1 cellular context compared by ENCODE assay signal in the genomic region with DNA sequence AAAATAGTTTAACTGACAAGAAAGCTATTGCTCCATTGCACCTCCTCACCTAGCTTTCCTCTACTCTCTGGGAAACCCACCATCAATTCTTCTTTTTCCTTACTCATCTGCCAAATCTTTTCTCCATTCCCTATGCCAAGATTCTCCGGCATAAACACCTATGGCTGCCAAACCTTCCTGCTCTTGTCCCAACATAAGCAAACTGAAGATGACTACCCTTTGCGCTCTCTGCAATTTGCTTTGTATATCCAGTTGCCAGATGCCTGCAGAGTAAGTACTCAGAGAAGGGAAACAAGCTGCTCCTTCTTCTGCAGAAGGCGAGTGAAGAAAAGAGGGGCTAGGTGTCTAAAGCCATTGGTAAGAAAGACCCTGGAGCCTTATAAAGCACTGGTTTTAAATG.
TF ChIP-seq lines count a peak whose summit lies in the region.

No MANE protein-coding gene starts in this region.

TF ChIP-seq in GM12878, 131 proteins besides CTCF, POLR2A, EP300 and RAD21:
- TF ChIP-seq RB1 (IDR thresholded peaks at IDR 0.05; ENCODE audit: borderline replicate concordance) (no peak), ETV6 (conservative IDR thresholded peaks at IDR 0.05 in 1 of 2, IDR thresholded peaks at IDR 0.05 in 1 of 2; ENCODE audit: borderline replicate concordance in 1 of 2, low read depth in 1 of 2) (no peak), SREBF2 (IDR thresholded peaks at IDR 0.05; ENCODE audit: low read length) (no peak), RELA (IDR thresholded peaks at IDR 0.05; ENCODE audit: borderline replicate concordance, partially characterized antibody) (no peak), YBX1 (IDR thresholded peaks at IDR 0.05) (no peak), YY1 (IDR thresholded peaks at IDR 0.05; ENCODE audit: low read depth, low read length) (no peak), TCF7 (IDR thresholded peaks at IDR 0.05; ENCODE audit: borderline replicate concordance) (no peak), KAT2A (conservative IDR thresholded peaks at IDR 0.05; ENCODE audit: control insufficient read depth, low read depth, low read length) (no peak), JUNB (IDR thresholded peaks at IDR 0.05) (no peak), SIN3A (IDR thresholded peaks at IDR 0.05; ENCODE audit: low read depth, low read length) (no peak), NRF1 (conservative IDR thresholded peaks at IDR 0.05; ENCODE audit: low read depth, low read length) (no peak), BCLAF1 (IDR thresholded peaks at IDR 0.05) (no peak), KLF5 (IDR thresholded peaks at IDR 0.05; ENCODE audit: partially characterized antibody) (no peak), EZH2 (IDR thresholded peaks at IDR 0.05; ENCODE audit: borderline replicate concordance, control insufficient read depth, low read depth, low read length) (no peak), MYB (IDR thresholded peaks at IDR 0.05; ENCODE audit: borderline replicate concordance, low read depth, low read length) (no peak), MYC (IDR thresholded peaks at IDR 0.05; ENCODE audit: insufficient read depth, insufficient read length, insufficient replicate concordance, low read length, severe bottlenecking) (no peak), LARP7 (IDR thresholded peaks at IDR 0.05) (no peak), SPI1 (IDR thresholded peaks at IDR 0.05; ENCODE audit: borderline replicate concordance, insufficient read depth, low read depth, low read length) (no peak), TBL1XR1 (IDR thresholded peaks at IDR 0.05; ENCODE audit: low read depth, low read length) (no peak)
- TF ChIP-seq, protein P1, sequence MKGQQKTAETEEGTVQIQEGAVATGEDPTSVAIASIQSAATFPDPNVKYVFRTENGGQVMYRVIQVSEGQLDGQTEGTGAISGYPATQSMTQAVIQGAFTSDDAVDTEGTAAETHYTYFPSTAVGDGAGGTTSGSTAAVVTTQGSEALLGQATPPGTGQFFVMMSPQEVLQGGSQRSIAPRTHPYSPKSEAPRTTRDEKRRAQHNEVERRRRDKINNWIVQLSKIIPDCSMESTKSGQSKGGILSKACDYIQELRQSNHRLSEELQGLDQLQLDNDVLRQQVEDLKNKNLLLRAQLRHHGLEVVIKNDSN (IDR thresholded peaks at IDR 0.05; ENCODE audit: borderline replicate concordance, extremely low read length, insufficient read depth, low read depth, low read length) = no peak
TF ChIP-seq in GM12878: peak in this region for 0.
